In the genomic region with DNA sequence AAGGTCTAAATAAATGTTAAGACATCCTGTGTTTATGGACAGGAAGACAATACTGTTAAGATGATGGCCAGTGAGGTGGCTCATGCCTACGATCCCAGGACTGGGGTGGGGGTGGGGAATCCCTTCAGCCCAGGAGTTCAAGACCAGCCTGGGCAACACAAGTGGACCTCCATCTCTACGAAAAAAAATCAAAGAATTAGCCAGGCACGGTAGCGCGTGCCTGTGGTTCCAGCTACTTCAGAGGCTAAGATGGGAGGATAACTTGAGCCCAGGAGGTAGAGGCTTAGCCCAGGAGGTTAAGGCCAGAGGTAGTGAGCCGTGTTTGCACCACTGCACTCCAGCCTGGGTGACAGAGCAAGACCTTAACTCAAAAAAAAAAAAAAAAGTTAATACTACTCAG, we compare ENCODE assay signal across 14 cellular contexts. TPM values are rescaled to one million over a fixed set of nuclear protein-coding genes. Genes with fewer than 3 reads are reported as not detected.
"Had no signal": no experiment of that assay in that cellular context is flagged by ENCODE, and none has a peak within 500 bp of the region (broad histone marks: within the 10 kb centered on the region; RNA-seq: fewer than 3 reads in every experiment).

No MANE protein-coding gene starts in this region.

- H3K4me3 ChIP-seq: body of pancreas, upper lobe of left lung had no signal

- H3K4me3 Mint-ChIP-seq: activated CD4-positive, alpha-beta T cell treated with anti-CD3 and anti-CD28 coated beads, Interleukin-2, amount 10 ng/mL, durations not matched to agents 24 days and 14 days; central memory CD8-positive, alpha-beta T cell; naive B cell; stimulated activated naive B cell treated with anti-CD40 and anti-IgM and Interleukin-4, amounts not matched to agents 10 μg/mL and 1 μg/mL and 100 μg/mL, for 72 hours; T-cell had no signal

- H3K27ac Mint-ChIP-seq: activated CD4-positive, alpha-beta T cell treated with anti-CD3 and anti-CD28 coated beads, Interleukin-2, amount 10 ng/mL, durations not matched to agents 24 days and 14 days; activated T-helper 2 cell treated with anti-CD3 and anti-CD28 coated beads, Interferon-gamma antibody, Interleukin-2, Interleukin-4, amounts not matched to agents 10 μg/mL and 5 μg/mL and 100 μg/mL, durations not matched to agents 14 hours and 24 hours and 36 hours; stimulated activated naive B cell treated with anti-CD40 and anti-IgM and Interleukin-4, amounts not matched to agents 10 μg/mL and 1 μg/mL and 100 μg/mL, for 72 hours; T-cell had no signal

- H3K36me3 Mint-ChIP-seq: naive B cell; stimulated activated naive B cell treated with anti-CD40 and anti-IgM and Interleukin-4, amounts not matched to agents 10 μg/mL and 1 μg/mL and 100 μg/mL, for 72 hours; T-cell had no signal

- H3K4me1 Mint-ChIP-seq: central memory CD8-positive, alpha-beta T cell; stimulated activated naive B cell treated with anti-CD40 and anti-IgM and Interleukin-4, amounts not matched to agents 10 μg/mL and 1 μg/mL and 100 μg/mL, for 72 hours; T-cell had no signal

- H3K9me3 ChIP-seq: body of pancreas, upper lobe of left lung had no signal

- H3K36me3 ChIP-seq: upper lobe of left lung, WERI-Rb-1 had no signal

- DNase-seq: activated CD4-positive, alpha-beta T cell treated with anti-CD3 and anti-CD28 coated beads, Interleukin-2, amount 10 ng/mL, durations not matched to agents 24 days and 14 days; activated naive CD4-positive, alpha-beta T cell treated with anti-CD3 and anti-CD28 coated beads, Interleukin-2, amount 50 U/mL, for 16 hours; body of pancreas; left ventricle myocardium superior; naive B cell; stimulated activated CD4-positive, alpha-beta T cell treated with anti-CD3 and anti-CD28 coated beads, Interleukin-2, amount 100 ng/mL, for 24 hours; stimulated activated naive B cell treated with anti-CD40 and anti-IgM and Interleukin-4, amounts not matched to agents 10 μg/mL and 1 μg/mL and 100 μg/mL, for 72 hours; T-cell; upper lobe of left lung; WERI-Rb-1 had no signal

- H3K27ac ChIP-seq: WERI-Rb-1 had no signal

- FAIRE-seq: islet of Langerhans had no signal

- H3K9me3 Mint-ChIP-seq: activated CD4-positive, alpha-beta T cell treated with anti-CD3 and anti-CD28 coated beads, Interleukin-2, amount 10 ng/mL, durations not matched to agents 24 days and 14 days; activated T-helper 2 cell treated with anti-CD3 and anti-CD28 coated beads, Interferon-gamma antibody, Interleukin-2, Interleukin-4, amounts not matched to agents 10 μg/mL and 5 μg/mL and 100 μg/mL, durations not matched to agents 14 hours and 24 hours and 36 hours; central memory CD8-positive, alpha-beta T cell had no signal

- ATAC-seq: body of pancreas; left ventricle myocardium superior; stimulated activated naive B cell treated with anti-CD40 and anti-IgM and Interleukin-4, amounts not matched to agents 10 μg/mL and 1 μg/mL and 100 μg/mL, for 72 hours; T-cell had no signal

RNA-seq across cellular contexts. Expression of a gene that starts 5.3 kb away (rescaled TPM):
- total RNA-seq: activated CD8-positive, alpha-beta memory T cell treated with anti-CD3 and anti-CD28 coated beads for 36 hours; activated T-helper 2 cell treated with anti-CD3 and anti-CD28 coated beads, Interferon-gamma antibody, Interleukin-2, Interleukin-4, amounts not matched to agents 10 μg/mL and 5 μg/mL and 100 μg/mL, durations not matched to agents 14 hours and 24 hours and 36 hours had no signal
